Comparison of ENCODE assay signal across 8 cellular contexts in genomic region chrX:118115948-118116307, GRCh38. TPM values are rescaled to one million over a fixed set of nuclear protein-coding genes. Genes with fewer than 3 reads are reported as not detected.
DNase-seq lines count a peak whose midpoint lies in the region; ATAC-seq lines count a peak whose summit lies in the region.

No MANE protein-coding gene starts in this region.

- no peak for ATAC-seq in stimulated activated naive CD8-positive, alpha-beta T cell treated with anti-CD3 and anti-CD28 coated beads, Interleukin-15, Interleukin-2, amounts not matched to agents 100 U/mL and 50 U/mL, for 24 hours
- peak; percentile 15 for ATAC-seq in aorta (ENCODE audit: low FRiP score)
- no peak for ATAC-seq in GM21390 (IDR thresholded peaks at IDR 0.05; ENCODE audit: unreplicated experiment)

- H3K4ac ChIP-seq in mesenchymal stem cell (ENCODE audit: low read depth in 1 of 2, low read length in 2 of 2), result no peak overlapping the region

- H3K14ac ChIP-seq in mesenchymal stem cell (ENCODE audit: low read length in 2 of 2), result no peak overlapping the region

- no peak overlapping the region for H2BK120ac ChIP-seq in mesenchymal stem cell (ENCODE audit: low read depth, low read length)

- H3K9me3 Mint-ChIP-seq in stimulated activated naive CD8-positive, alpha-beta T cell treated with anti-CD3 and anti-CD28 coated beads, Interleukin-15, Interleukin-2, amounts not matched to agents 100 ng/mL and 50 ng/mL, for 24 hours, result no peaks in the 10 kb centered on the region

- H3K9ac ChIP-seq in mesenchymal stem cell (ENCODE audit: low read length), result peak overlapping the region; percentile 71

- no peak overlapping the region for H2BK15ac ChIP-seq in mesenchymal stem cell (ENCODE audit: low read depth, poor library complexity, severe bottlenecking)

- H3K4me3 ChIP-seq in mesenchymal stem cell (ENCODE audit: insufficient read depth in 1 of 2, low read depth in 1 of 2, low read length in 2 of 2) (peak overlapping the region; percentile 61 to 80), aorta (ENCODE audit: low read length in 2 of 2) (peak overlapping the region; percentile 36 to 62)

- H3K27ac Mint-ChIP-seq in stimulated activated naive CD8-positive, alpha-beta T cell treated with anti-CD3 and anti-CD28 coated beads, Interleukin-15, Interleukin-2, amounts not matched to agents 100 ng/mL and 50 ng/mL, for 24 hours, result peak overlapping the region; percentile 65

- H2AFZ ChIP-seq in mesenchymal stem cell (ENCODE audit: low read depth, low read length), result peak overlapping the region; percentile 14

- H3K36me3 ChIP-seq in mesenchymal stem cell (ENCODE audit: control insufficient read depth in 1 of 2, insufficient read depth in 2 of 2, low read depth in 1 of 2, low read length in 2 of 2), result no peaks in the 10 kb centered on the region
- no peaks in the 10 kb centered on the region for H3K36me3 ChIP-seq in aorta (ENCODE audit: control insufficient read depth in 1 of 2, insufficient read depth in 2 of 2, low read length in 1 of 2)

- no peak overlapping the region for H3K27ac ChIP-seq in mesenchymal stem cell (ENCODE audit: low read length, poor library complexity, severe bottlenecking)
- H3K27ac ChIP-seq in aorta (ENCODE audit: low read depth in 1 of 2, low read length in 2 of 2), result peak overlapping the region in 1 of 2 donors; percentile 48

- intact Hi-C loops in aorta (cut with DNase I), result loop anchor here in 1 of 2 donors (10.0 kb wide), 1 partner anchor 109 kb away; no protein-coding TSS in a partner anchor

- DNase-seq in stimulated activated naive CD8-positive, alpha-beta T cell treated with anti-CD3 and anti-CD28 coated beads, Interleukin-15, Interleukin-2, amounts not matched to agents 100 U/mL and 50 U/mL, for 24 hours, result no peak
- DNase-seq in cerebellar cortex (ENCODE audit: low spot score) (peak; percentile 2), mesenchymal stem cell (no peak), aorta (no peak), DMS79 treated with DMSO at 0.1 percent for 48 hours (lab: John Stamatoyannopoulos, UW) (no peak), pons (ENCODE audit: low spot score) (no peak)

- H4K91ac ChIP-seq in mesenchymal stem cell (ENCODE audit: low read length), result no peak overlapping the region

- no peak overlapping the region for H2AK5ac ChIP-seq in mesenchymal stem cell (ENCODE audit: low read length, severe bottlenecking)

- H2BK12ac ChIP-seq in mesenchymal stem cell (ENCODE audit: low read length in 2 of 2), result no peak overlapping the region

- peak overlapping the region; percentile 77 for H3K4me2 ChIP-seq in mesenchymal stem cell (ENCODE audit: low read length, poor library complexity, severe bottlenecking)

- no peaks in the 10 kb centered on the region for H3K36me3 Mint-ChIP-seq in stimulated activated naive CD8-positive, alpha-beta T cell treated with anti-CD3 and anti-CD28 coated beads, Interleukin-15, Interleukin-2, amounts not matched to agents 100 ng/mL and 50 ng/mL, for 24 hours (ENCODE audit: low read depth)

- H3K79me1 ChIP-seq in mesenchymal stem cell (replicated peaks; ENCODE audit: low read length, poor library complexity, severe bottlenecking), result no peaks in the 10 kb centered on the region

- no peak overlapping the region for H3K23ac ChIP-seq in mesenchymal stem cell (ENCODE audit: low read length in 2 of 2)

- H2BK5ac ChIP-seq in mesenchymal stem cell (ENCODE audit: low read depth, low read length, poor library complexity, severe bottlenecking), result peak overlapping the region; percentile 44

- H3K4me1 Mint-ChIP-seq in stimulated activated naive CD8-positive, alpha-beta T cell treated with anti-CD3 and anti-CD28 coated beads, Interleukin-15, Interleukin-2, amounts not matched to agents 100 ng/mL and 50 ng/mL, for 24 hours (ENCODE audit: low read depth), result peaks cover 9% of the 10 kb centered on the region

- H3K4me1 ChIP-seq in mesenchymal stem cell (ENCODE audit: control insufficient read depth, insufficient read depth, low read depth, low read length), result no peaks in the 10 kb centered on the region
- H3K4me1 ChIP-seq in aorta (ENCODE audit: control insufficient read depth in 1 of 2, insufficient read depth in 2 of 2, low read length in 2 of 2), result no peaks in the 10 kb centered on the region

- WGBS in mesenchymal stem cell, result 6% methylated on average over 10 of the region's 11 CpGs
- WGBS in aorta, 2 donors, result 1 to 20% methylated on average over 11 of the region's 11 CpGs

- H3K4me3 Mint-ChIP-seq in stimulated activated naive CD8-positive, alpha-beta T cell treated with anti-CD3 and anti-CD28 coated beads, Interleukin-15, Interleukin-2, amounts not matched to agents 100 ng/mL and 50 ng/mL, for 24 hours, result peak overlapping the region; percentile 79

- H3K27me3 ChIP-seq in mesenchymal stem cell (ENCODE audit: control insufficient read depth in 1 of 2, insufficient read depth in 1 of 2, low read length in 2 of 2) (peaks cover 0 to 7% of the 10 kb centered on the region in 2 experiments), aorta (ENCODE audit: control insufficient read depth in 1 of 2, insufficient read depth in 2 of 2, low read length in 1 of 2) (no peaks in the 10 kb centered on the region)

- H3K9me3 ChIP-seq in mesenchymal stem cell (ENCODE audit: control insufficient read depth, low read length), result no peaks in the 10 kb centered on the region
- no peaks in the 10 kb centered on the region for H3K9me3 ChIP-seq in aorta (ENCODE audit: control insufficient read depth, low read length)

- H3K27me3 Mint-ChIP-seq in stimulated activated naive CD8-positive, alpha-beta T cell treated with anti-CD3 and anti-CD28 coated beads, Interleukin-15, Interleukin-2, amounts not matched to agents 100 ng/mL and 50 ng/mL, for 24 hours, result peaks cover 12% of the 10 kb centered on the region

- no peak overlapping the region for H4K8ac ChIP-seq in mesenchymal stem cell (ENCODE audit: low read length)

- H3K18ac ChIP-seq in mesenchymal stem cell (ENCODE audit: low read depth in 1 of 2, low read length in 2 of 2), result no peak overlapping the region

RNA-seq across cellular contexts. Expression of gene KLHL13, which starts 0.7 kb away (rescaled TPM):
- polyA plus RNA-seq in mesenchymal stem cell (2013, experiment 1 of 2), result 0.03 TPM
- polyA plus RNA-seq in mesenchymal stem cell (2013, experiment 2 of 2), result 0.03 TPM
- total RNA-seq in aorta, result 1 to 10 TPM; 4.6 to 6.8 TPM
- 1 to 10 TPM; 2.3 to 3.2 TPM for polyA plus RNA-seq in aorta
